8 cellular contexts compared by ENCODE assay signal in genomic region chr9:104968025-104968982, GRCh38. TPM values are rescaled to one million over a fixed set of nuclear protein-coding genes. Genes with fewer than 3 reads are reported as not detected.
DNase-seq lines count a peak whose midpoint lies in the region; ATAC-seq and TF ChIP-seq lines count a peak whose summit lies in the region.

No MANE protein-coding gene starts in this region.

- H3K4me1 Mint-ChIP-seq in T-cell (peaks cover 11 to 29% (median 20%) of the 10 kb centered on the region in 3 donors), type B pancreatic cell (ENCODE audit: unreplicated experiment) (peaks cover 22% of the 10 kb centered on the region)

- H3K4me1 ChIP-seq in adrenal gland (replicated peaks in 1 of 2) (peaks cover 12 to 14% of the 10 kb centered on the region in 2 donors), heart right ventricle (peaks cover 0 to 25% (median 9%) of the 10 kb centered on the region in 9 donors)

- H3K4me3 Mint-ChIP-seq in T-cell (peak overlapping the region; percentile 89 to 92 (median 90)), type B pancreatic cell (peak overlapping the region; percentile 97)

- peak; percentile 76 for DNase-seq in NCI-H1436 (lab: John Stamatoyannopoulos, UW)
- DNase-seq in T-cell, result peak; percentile 75 to 91 (median 85)
- peak; percentile 89 to 97 (median 95) for DNase-seq in adrenal gland
- DNase-seq in heart right ventricle, result peak; percentile 89 to 90
- DNase-seq in posterior vena cava (ENCODE audit: low spot score), result peak; percentile 96
- peak; percentile 89 for DNase-seq in type B pancreatic cell (ENCODE audit: extremely low spot score, unreplicated experiment)

- H3K27ac Mint-ChIP-seq in T-cell (peak overlapping the region; percentile 39 to 42), type B pancreatic cell (peak overlapping the region; percentile 85)

- intact Hi-C loops in adrenal gland (cut with DNase I), result loop anchor here in 1 of 2 donors (5.0 kb wide), 1 partner anchor 36 kb away; no protein-coding TSS in a partner anchor
- intact Hi-C loops in heart right ventricle (cut with DNase I), result loop anchor here in 9 of 10 donors (1.0 to 10.0 kb wide), 7 partner anchors 24 to 189 kb away; partner anchors contain the start of gene ABCA1 (in 4 of the 9)
- intact Hi-C loops in posterior vena cava (cut with DNase I), result loop anchor here in 1 of 2 donors (5.0 kb wide), 1 partner anchor 36 kb away; no protein-coding TSS in a partner anchor

- CTCF ChIA-PET in T-cell (lab: Charles Lee), result interaction anchor here (0.7 to 1.1 kb wide), 4 partner anchors 19 to 276 kb away, joined by 3 to 5 read pairs (median 4); partner anchors contain the start of gene SLC44A1 (in 1 of the 2)

- TF ChIP-seq CTCF in GM12875 (IDR thresholded peaks at IDR 0.05; ENCODE audit: borderline replicate concordance, insufficient read depth, low read depth, low read length) (no peak), adrenal gland (IDR thresholded peaks at IDR 0.05) (no peak), heart right ventricle (IDR thresholded peaks at IDR 0.05) (no peak), type B pancreatic cell (conservative IDR thresholded peaks at IDR 0.05) (no peak)

- H3K9me3 Mint-ChIP-seq in T-cell (no peaks in the 10 kb centered on the region), type B pancreatic cell (peaks cover 4% of the 10 kb centered on the region)

- H3K27me3 Mint-ChIP-seq in T-cell, result peaks cover 3 to 6% of the 10 kb centered on the region in 2 donors
- H3K27me3 Mint-ChIP-seq in type B pancreatic cell, result peaks cover 12% of the 10 kb centered on the region

- ATAC-seq in HG02798 (IDR thresholded peaks at IDR 0.05; ENCODE audit: poor library complexity, unreplicated experiment), result peak; percentile 100
- ATAC-seq in T-cell (replicated peaks in 1 of 4), result peak; percentile 97 to 99 (median 98)
- ATAC-seq in heart right ventricle, result peak; percentile 95 to 98 (median 97)

- POLR2A ChIA-PET in T-cell (lab: Charles Lee), result interaction anchor here (0.5 to 1.2 kb wide), 8 partner anchors 12 to 206 kb away, joined by 3 to 6 read pairs (median 4); no protein-coding TSS in a partner anchor

- H3K9me3 ChIP-seq in adrenal gland (replicated peaks in 1 of 3) (no peaks in the 10 kb centered on the region), heart right ventricle (no peaks in the 10 kb centered on the region)

- H3K27ac ChIP-seq in adrenal gland, result peak overlapping the region; percentile 88 to 97 (median 96)
- peak overlapping the region; percentile 84 to 98 (median 92) for H3K27ac ChIP-seq in heart right ventricle

- H3K4me3 ChIP-seq in GM12875 (ENCODE audit: low read depth, low read length), result peak overlapping the region; percentile 48
- H3K4me3 ChIP-seq in adrenal gland, result peak overlapping the region; percentile 49 to 90 (median 64)
- peak overlapping the region; percentile 65 to 93 (median 75) for H3K4me3 ChIP-seq in heart right ventricle

- H3K36me3 ChIP-seq in adrenal gland (replicated peaks in 1 of 2) (no peaks in the 10 kb centered on the region), heart right ventricle (no peaks in the 10 kb centered on the region)

- peak; percentile 57 to 72 for TF ChIP-seq POLR2A in adrenal gland (IDR thresholded peaks at IDR 0.05)

- H3K36me3 Mint-ChIP-seq in T-cell, result no peaks in the 10 kb centered on the region
- H3K36me3 Mint-ChIP-seq in type B pancreatic cell, result no peaks in the 10 kb centered on the region

- H3K27me3 ChIP-seq in adrenal gland, result no peaks in the 10 kb centered on the region
- H3K27me3 ChIP-seq in heart right ventricle, result no peaks in the 10 kb centered on the region

- 0 to 5% (median 2%) methylated on average over 10 to 50 of the region's 50 CpGs for WGBS in adrenal gland, 4 donors
- WGBS in heart right ventricle, 2 donors, result 2% methylated on average over 50 of the region's 50 CpGs

RNA-seq across cellular contexts. Expression of gene ABCA1, which starts 40.3 kb away (rescaled TPM):
- 1 to 10 TPM in 2 of 5 donors, under 1 TPM in 3; 0.41 to 4.7 (median 0.62) TPM for total RNA-seq in T-cell
- 100 to 1,000 TPM; 101 to 446 (median 195) TPM for total RNA-seq in adrenal gland
- 10 to 100 TPM; 26.8 to 58.4 (median 49.2) TPM for polyA plus RNA-seq in adrenal gland
- total RNA-seq in heart right ventricle, result 10 to 100 TPM in 7 of 10 donors, 1 to 10 TPM in 3; 7.6 to 35.0 (median 13.8) TPM
- 10 to 100 TPM in 1 of 2 donors, 1 to 10 TPM in 1; 1.3 to 10.2 TPM for polyA plus RNA-seq in heart right ventricle
- 10 to 100 TPM; 23.5 to 32.9 TPM for total RNA-seq in posterior vena cava
- 16.2 and 20.8 TPM in 2 replicates for total RNA-seq in type B pancreatic cell (ENCODE audit: low replicate concordance)

Comparison
In these comparisons a context has a peak if more than half of its experiments do, and no peak if none do; other contexts are left out.
1. Peak in every context shown above with its lines: DNase-seq, ATAC-seq, H3K4me3 ChIP-seq and H3K27ac ChIP-seq.